ENCODE assay signal across 1 cellular context in the genomic region with DNA sequence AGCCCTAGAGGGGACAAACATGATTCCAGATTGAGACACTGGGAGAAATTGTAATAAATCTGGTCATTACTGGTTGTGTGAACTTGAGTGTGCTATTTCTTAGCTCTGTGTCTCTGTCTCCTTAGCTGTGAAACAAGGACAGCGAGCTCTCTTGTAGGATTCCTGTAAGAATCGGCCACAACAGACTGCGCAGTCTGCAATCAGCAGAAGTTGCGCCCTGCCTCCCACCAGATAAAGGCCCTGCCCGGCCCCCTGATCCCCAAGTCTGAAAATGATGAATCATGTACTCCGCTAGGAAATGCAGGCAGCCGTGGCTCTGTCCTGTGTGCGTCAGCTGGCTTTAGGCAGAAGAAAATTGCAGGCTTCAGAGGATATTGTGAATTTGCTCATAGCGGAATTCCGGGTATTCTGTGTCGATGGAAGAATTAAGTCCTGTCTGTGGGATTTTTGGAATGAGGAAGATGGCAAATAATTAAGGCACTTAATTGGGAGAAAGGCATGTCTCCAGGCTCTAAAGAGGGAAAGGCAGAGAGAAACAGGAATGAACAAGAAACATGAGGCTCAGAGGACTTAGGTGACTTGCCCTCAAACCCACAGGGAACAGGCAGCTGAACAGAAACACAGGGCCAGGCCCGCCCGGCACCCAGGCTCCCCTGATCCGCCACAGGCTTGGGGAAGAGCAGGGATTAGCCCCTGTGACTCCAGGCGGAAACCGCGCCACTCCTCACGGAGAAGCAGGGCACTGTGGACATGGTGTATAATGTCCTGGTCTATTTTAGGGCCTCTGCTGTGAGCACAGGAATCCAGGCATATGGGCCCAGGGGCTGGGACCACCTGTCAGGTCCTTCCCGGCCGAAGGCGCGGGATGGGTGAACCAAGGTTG.
TF ChIP-seq lines count a peak whose summit lies in the region.

No MANE protein-coding gene starts in this region.

TF ChIP-seq in K562, 482 proteins besides CTCF, POLR2A, EP300 and RAD21 (continued from another document and continues in another):
- TF ChIP-seq, protein P1, sequence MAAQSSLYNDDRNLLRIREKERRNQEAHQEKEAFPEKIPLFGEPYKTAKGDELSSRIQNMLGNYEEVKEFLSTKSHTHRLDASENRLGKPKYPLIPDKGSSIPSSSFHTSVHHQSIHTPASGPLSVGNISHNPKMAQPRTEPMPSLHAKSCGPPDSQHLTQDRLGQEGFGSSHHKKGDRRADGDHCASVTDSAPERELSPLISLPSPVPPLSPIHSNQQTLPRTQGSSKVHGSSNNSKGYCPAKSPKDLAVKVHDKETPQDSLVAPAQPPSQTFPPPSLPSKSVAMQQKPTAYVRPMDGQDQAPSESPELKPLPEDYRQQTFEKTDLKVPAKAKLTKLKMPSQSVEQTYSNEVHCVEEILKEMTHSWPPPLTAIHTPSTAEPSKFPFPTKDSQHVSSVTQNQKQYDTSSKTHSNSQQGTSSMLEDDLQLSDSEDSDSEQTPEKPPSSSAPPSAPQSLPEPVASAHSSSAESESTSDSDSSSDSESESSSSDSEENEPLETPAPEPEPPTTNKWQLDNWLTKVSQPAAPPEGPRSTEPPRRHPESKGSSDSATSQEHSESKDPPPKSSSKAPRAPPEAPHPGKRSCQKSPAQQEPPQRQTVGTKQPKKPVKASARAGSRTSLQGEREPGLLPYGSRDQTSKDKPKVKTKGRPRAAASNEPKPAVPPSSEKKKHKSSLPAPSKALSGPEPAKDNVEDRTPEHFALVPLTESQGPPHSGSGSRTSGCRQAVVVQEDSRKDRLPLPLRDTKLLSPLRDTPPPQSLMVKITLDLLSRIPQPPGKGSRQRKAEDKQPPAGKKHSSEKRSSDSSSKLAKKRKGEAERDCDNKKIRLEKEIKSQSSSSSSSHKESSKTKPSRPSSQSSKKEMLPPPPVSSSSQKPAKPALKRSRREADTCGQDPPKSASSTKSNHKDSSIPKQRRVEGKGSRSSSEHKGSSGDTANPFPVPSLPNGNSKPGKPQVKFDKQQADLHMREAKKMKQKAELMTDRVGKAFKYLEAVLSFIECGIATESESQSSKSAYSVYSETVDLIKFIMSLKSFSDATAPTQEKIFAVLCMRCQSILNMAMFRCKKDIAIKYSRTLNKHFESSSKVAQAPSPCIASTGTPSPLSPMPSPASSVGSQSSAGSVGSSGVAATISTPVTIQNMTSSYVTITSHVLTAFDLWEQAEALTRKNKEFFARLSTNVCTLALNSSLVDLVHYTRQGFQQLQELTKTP (IDR thresholded peaks at IDR 0.05; ENCODE audit: low read depth in 1 of 2, partially characterized antibody in 2 of 2) = peak; percentile 56 to 58
- TF ChIP-seq CBFA2T2 (conservative IDR thresholded peaks at IDR 0.05) (peak; percentile 72), FOXK2 (conservative IDR thresholded peaks at IDR 0.05 in 1 of 2, IDR thresholded peaks at IDR 0.05 in 1 of 2; ENCODE audit: low read depth in 2 of 2) (no peak), ARNT (IDR thresholded peaks at IDR 0.05) (no peak), ZNF766 (CRISPR knock-in tag; conservative IDR thresholded peaks at IDR 0.05) (no peak; the same call in 1 of the 2 replicates), ZNF699 (CRISPR knock-in tag; IDR thresholded peaks at IDR 0.05; ENCODE audit: insufficient replicate concordance) (no peak), ARHGAP35 (IDR thresholded peaks at IDR 0.05; ENCODE audit: partially characterized antibody) (no peak), MCM3 (IDR thresholded peaks at IDR 0.05) (no peak), ZFP30 (CRISPR knock-in tag; IDR thresholded peaks at IDR 0.05; ENCODE audit: borderline replicate concordance) (no peak), ZNF212 (CRISPR knock-in tag; IDR thresholded peaks at IDR 0.05) (no peak), BMI1 (IDR thresholded peaks at IDR 0.05; ENCODE audit: low read length) (no peak), KLF1 (tag; IDR thresholded peaks at IDR 0.05) (no peak), SMARCA4 (IDR thresholded peaks at IDR 0.05) (peak; percentile 87), TOE1 (IDR thresholded peaks at IDR 0.05; ENCODE audit: borderline replicate concordance) (no peak), TOE1 (CRISPR knock-in tag; IDR thresholded peaks at IDR 0.05; ENCODE audit: borderline replicate concordance, low read depth) (no peak), RNF2 (IDR thresholded peaks at IDR 0.05) (peak; percentile 60; the same call in 1 of the 2 replicates), DPF2 (IDR thresholded peaks at IDR 0.05) (peak; percentile 89), TARDBP (IDR thresholded peaks at IDR 0.05) (no peak), ZBTB7A (IDR thresholded peaks at IDR 0.05; ENCODE audit: borderline replicate concordance, control insufficient read depth, low read depth, low read length) (peak; percentile 54; the same call in 1 of the 2 replicates), NFYB (IDR thresholded peaks at IDR 0.05; ENCODE audit: extremely low read depth, insufficient read length) (no peak), SMARCC2 (IDR thresholded peaks at IDR 0.05; ENCODE audit: low read depth) (peak; percentile 75), PYGO2 (tag; IDR thresholded peaks at IDR 0.05) (no peak), TRIM28 (IDR thresholded peaks at IDR 0.05) (no peak), FIP1L1 (IDR thresholded peaks at IDR 0.05; ENCODE audit: low read depth, low read length, poor library complexity, severe bottlenecking) (no peak), ILK (tag; IDR thresholded peaks at IDR 0.05; ENCODE audit: borderline replicate concordance, low read depth) (no peak), SETDB1 (IDR thresholded peaks at IDR 0.05; ENCODE audit: low read length) (no peak), ZNF232 (CRISPR knock-in tag; IDR thresholded peaks at IDR 0.05) (no peak), KAT7 (CRISPR knock-in tag; IDR thresholded peaks at IDR 0.05; ENCODE audit: borderline replicate concordance) (peak; percentile 52; the same call in 1 of the 2 replicates), ZNF23 (CRISPR knock-in tag; IDR thresholded peaks at IDR 0.05) (no peak), ZNF224 (CRISPR knock-in tag; IDR thresholded peaks at IDR 0.05) (no peak), CHD2 (IDR thresholded peaks at IDR 0.05; ENCODE audit: low read depth, low read length) (no peak), ZBED1 (IDR thresholded peaks at IDR 0.05) (no peak), ZNF445 (CRISPR knock-in tag; IDR thresholded peaks at IDR 0.05; ENCODE audit: low read depth) (no peak), ZNF431 (CRISPR knock-in tag; IDR thresholded peaks at IDR 0.05) (no peak), EP400 (IDR thresholded peaks at IDR 0.05) (peak; percentile 26; the same call in 1 of the 2 replicates), ZNF780A (CRISPR knock-in tag; IDR thresholded peaks at IDR 0.05) (no peak), NCOA6 (IDR thresholded peaks at IDR 0.05) (no peak), KLF13 (tag; IDR thresholded peaks at IDR 0.05; ENCODE audit: borderline replicate concordance, low read depth) (no peak), RFX7 (CRISPR knock-in tag; IDR thresholded peaks at IDR 0.05) (no peak), E2F3 (CRISPR knock-in tag; IDR thresholded peaks at IDR 0.05) (no peak), HDAC2 (IDR thresholded peaks at IDR 0.05) (peak; percentile 46; the same call in 1 of the 2 replicates), TCF3 (CRISPR knock-in tag; IDR thresholded peaks at IDR 0.05) (peak; percentile 84), KDM2B (CRISPR knock-in tag; IDR thresholded peaks at IDR 0.05) (no peak), ZNF586 (CRISPR knock-in tag; conservative IDR thresholded peaks at IDR 0.05) (no peak), TAF9B (IDR thresholded peaks at IDR 0.05; ENCODE audit: partially characterized antibody) (peak; percentile 26), TAF15 (IDR thresholded peaks at IDR 0.05; ENCODE audit: low read depth, low read length) (no peak), SRSF3 (IDR thresholded peaks at IDR 0.05; ENCODE audit: insufficient read depth, low read length) (no peak), SMAD4 (CRISPR knock-in tag; conservative IDR thresholded peaks at IDR 0.05) (peak; percentile 60; the same call in 1 of the 2 replicates)
- TF ChIP-seq, protein P2, sequence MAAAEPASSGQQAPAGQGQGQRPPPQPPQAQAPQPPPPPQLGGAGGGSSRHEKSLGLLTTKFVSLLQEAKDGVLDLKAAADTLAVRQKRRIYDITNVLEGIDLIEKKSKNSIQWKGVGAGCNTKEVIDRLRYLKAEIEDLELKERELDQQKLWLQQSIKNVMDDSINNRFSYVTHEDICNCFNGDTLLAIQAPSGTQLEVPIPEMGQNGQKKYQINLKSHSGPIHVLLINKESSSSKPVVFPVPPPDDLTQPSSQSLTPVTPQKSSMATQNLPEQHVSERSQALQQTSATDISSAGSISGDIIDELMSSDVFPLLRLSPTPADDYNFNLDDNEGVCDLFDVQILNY (CRISPR knock-in tag; IDR thresholded peaks at IDR 0.05) = no peak
- TF ChIP-seq, protein P3, sequence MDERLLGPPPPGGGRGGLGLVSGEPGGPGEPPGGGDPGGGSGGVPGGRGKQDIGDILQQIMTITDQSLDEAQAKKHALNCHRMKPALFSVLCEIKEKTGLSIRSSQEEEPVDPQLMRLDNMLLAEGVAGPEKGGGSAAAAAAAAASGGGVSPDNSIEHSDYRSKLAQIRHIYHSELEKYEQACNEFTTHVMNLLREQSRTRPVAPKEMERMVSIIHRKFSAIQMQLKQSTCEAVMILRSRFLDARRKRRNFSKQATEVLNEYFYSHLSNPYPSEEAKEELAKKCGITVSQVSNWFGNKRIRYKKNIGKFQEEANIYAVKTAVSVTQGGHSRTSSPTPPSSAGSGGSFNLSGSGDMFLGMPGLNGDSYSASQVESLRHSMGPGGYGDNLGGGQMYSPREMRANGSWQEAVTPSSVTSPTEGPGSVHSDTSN (CRISPR knock-in tag; IDR thresholded peaks at IDR 0.05; ENCODE audit: low read depth) = no peak
- TF ChIP-seq, protein P3 (tag; conservative IDR thresholded peaks at IDR 0.05; ENCODE audit: low read depth) = peak; percentile 20; the same call in 1 of the 2 replicates
- TF ChIP-seq, protein P4, sequence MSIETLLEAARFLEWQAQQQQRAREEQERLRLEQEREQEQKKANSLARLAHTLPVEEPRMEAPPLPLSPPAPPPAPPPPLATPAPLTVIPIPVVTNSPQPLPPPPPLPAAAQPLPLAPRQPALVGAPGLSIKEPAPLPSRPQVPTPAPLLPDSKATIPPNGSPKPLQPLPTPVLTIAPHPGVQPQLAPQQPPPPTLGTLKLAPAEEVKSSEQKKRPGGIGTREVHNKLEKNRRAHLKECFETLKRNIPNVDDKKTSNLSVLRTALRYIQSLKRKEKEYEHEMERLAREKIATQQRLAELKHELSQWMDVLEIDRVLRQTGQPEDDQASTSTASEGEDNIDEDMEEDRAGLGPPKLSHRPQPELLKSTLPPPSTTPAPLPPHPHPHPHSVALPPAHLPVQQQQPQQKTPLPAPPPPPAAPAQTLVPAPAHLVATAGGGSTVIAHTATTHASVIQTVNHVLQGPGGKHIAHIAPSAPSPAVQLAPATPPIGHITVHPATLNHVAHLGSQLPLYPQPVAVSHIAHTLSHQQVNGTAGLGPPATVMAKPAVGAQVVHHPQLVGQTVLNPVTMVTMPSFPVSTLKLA (conservative IDR thresholded peaks at IDR 0.05) = 0 out of 4 replicates have a peak, but pooled peaks of 1 of the 2 experiments have one; percentile 16
- TF ChIP-seq, protein P5, sequence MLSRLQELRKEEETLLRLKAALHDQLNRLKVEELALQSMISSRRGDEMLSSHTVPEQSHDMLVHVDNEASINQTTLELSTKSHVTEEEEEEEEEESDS (CRISPR knock-in tag; IDR thresholded peaks at IDR 0.05) = no peak
- TF ChIP-seq, protein P6, sequence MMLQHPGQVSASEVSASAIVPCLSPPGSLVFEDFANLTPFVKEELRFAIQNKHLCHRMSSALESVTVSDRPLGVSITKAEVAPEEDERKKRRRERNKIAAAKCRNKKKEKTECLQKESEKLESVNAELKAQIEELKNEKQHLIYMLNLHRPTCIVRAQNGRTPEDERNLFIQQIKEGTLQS (IDR thresholded peaks at IDR 0.05) = peak; percentile 59; the same call in 1 of the 2 replicates
- TF ChIP-seq, protein P6 (CRISPR knock-in tag; conservative IDR thresholded peaks at IDR 0.05) = no peak
- TF ChIP-seq, protein P7, sequence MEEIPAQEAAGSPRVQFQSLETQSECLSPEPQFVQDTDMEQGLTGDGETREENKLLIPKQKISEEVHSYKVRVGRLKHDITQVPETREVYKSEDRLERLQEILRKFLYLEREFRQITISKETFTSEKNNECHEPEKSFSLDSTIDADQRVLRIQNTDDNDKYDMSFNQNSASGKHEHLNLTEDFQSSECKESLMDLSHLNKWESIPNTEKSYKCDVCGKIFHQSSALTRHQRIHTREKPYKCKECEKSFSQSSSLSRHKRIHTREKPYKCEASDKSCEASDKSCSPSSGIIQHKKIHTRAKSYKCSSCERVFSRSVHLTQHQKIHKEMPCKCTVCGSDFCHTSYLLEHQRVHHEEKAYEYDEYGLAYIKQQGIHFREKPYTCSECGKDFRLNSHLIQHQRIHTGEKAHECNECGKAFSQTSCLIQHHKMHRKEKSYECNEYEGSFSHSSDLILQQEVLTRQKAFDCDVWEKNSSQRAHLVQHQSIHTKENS (CRISPR knock-in tag; IDR thresholded peaks at IDR 0.05) = no peak
- TF ChIP-seq, protein P8, sequence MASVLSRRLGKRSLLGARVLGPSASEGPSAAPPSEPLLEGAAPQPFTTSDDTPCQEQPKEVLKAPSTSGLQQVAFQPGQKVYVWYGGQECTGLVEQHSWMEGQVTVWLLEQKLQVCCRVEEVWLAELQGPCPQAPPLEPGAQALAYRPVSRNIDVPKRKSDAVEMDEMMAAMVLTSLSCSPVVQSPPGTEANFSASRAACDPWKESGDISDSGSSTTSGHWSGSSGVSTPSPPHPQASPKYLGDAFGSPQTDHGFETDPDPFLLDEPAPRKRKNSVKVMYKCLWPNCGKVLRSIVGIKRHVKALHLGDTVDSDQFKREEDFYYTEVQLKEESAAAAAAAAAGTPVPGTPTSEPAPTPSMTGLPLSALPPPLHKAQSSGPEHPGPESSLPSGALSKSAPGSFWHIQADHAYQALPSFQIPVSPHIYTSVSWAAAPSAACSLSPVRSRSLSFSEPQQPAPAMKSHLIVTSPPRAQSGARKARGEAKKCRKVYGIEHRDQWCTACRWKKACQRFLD (CRISPR knock-in tag; IDR thresholded peaks at IDR 0.05) = peak; percentile 91
- TF ChIP-seq, protein P9, sequence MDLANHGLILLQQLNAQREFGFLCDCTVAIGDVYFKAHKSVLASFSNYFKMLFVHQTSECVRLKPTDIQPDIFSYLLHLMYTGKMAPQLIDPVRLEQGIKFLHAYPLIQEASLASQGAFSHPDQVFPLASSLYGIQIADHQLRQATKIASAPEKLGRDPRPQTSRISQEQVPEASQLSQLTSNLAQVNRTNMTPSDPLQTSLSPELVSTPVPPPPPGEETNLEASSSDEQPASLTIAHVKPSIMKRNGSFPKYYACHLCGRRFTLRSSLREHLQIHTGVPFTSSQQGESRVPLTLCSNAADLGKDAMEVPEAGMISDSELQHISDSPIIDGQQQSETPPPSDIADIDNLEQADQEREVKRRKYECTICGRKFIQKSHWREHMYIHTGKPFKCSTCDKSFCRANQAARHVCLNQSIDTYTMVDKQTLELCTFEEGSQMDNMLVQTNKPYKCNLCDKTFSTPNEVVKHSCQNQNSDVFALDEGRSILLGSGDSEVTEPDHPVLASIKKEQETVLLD (IDR thresholded peaks at IDR 0.05) = no peak
